ENCODE assay signal across 8 cellular contexts in the genomic region with DNA sequence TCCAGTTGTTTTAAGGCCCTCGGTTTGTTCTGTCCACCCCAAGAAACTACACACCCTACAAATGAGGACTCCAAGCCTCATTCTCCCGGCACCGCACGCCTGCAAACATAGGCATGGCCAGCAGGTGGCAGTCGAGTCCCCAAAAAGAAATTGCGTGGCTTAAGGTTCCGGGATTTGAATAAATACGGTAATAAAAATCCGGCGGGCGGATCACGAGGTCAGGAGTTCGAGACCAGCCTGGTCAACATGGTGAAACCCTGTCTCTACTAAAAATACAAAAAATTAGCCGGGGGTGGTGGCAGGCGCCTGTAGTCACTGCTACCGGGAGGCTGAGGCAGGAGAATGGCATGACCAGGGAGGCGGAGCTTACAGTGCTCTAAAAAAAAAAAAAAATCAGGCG. TPM values are rescaled to one million over a fixed set of nuclear protein-coding genes. Genes with fewer than 3 reads are reported as not detected.
DNase-seq lines count a peak whose midpoint lies in the region; ATAC-seq and TF ChIP-seq lines count a peak whose summit lies in the region.

No MANE protein-coding gene starts in this region.

- DNase-seq in A172 (ENCODE audit: low spot score) (peak; percentile 75), Kasumi-1 (lab: John Stamatoyannopoulos, UW) (peak; percentile 44 to 58), UCSD-AML1 (lab: John Stamatoyannopoulos, UW; ENCODE audit: unreplicated experiment) (peak; percentile 90), astrocyte of the hippocampus (ENCODE audit: low read depth, low spot score) (peak; percentile 45), iris pigment epithelial cell (ENCODE audit: low read depth) (peak; percentile 44), NCI-H345 (lab: John Stamatoyannopoulos, UW) (no peak)
- DNase-seq in stimulated activated CD4-positive, alpha-beta T cell treated with anti-CD3 and anti-CD28 coated beads, Interleukin-2, amount 100 ng/mL, for 24 hours, result peak; percentile 90 to 95

- no peak for TF ChIP-seq POLR2A in GM18505 (IDR thresholded peaks at IDR 0.05; ENCODE audit: borderline replicate concordance, extremely low read depth, insufficient read depth, insufficient read length)

- ATAC-seq in GM18505 (IDR thresholded peaks at IDR 0.05; ENCODE audit: unreplicated experiment), result peak; percentile 43

RNA-seq across cellular contexts. Expression of a gene that starts 21.8 kb away (rescaled TPM):
- total RNA-seq in A172 (2014; rRNA removed; shearing (Covaris generic)), result 0.38 and 2.5 TPM in 2 replicates

RNA-seq across cellular contexts. Expression of a gene that starts 34.4 kb away (rescaled TPM):
- not detected in 2 replicates for total RNA-seq in A172 (2014; rRNA removed; shearing (Covaris generic))
